Comparison of ENCODE assay signal across 2 cellular contexts in the genomic region with DNA sequence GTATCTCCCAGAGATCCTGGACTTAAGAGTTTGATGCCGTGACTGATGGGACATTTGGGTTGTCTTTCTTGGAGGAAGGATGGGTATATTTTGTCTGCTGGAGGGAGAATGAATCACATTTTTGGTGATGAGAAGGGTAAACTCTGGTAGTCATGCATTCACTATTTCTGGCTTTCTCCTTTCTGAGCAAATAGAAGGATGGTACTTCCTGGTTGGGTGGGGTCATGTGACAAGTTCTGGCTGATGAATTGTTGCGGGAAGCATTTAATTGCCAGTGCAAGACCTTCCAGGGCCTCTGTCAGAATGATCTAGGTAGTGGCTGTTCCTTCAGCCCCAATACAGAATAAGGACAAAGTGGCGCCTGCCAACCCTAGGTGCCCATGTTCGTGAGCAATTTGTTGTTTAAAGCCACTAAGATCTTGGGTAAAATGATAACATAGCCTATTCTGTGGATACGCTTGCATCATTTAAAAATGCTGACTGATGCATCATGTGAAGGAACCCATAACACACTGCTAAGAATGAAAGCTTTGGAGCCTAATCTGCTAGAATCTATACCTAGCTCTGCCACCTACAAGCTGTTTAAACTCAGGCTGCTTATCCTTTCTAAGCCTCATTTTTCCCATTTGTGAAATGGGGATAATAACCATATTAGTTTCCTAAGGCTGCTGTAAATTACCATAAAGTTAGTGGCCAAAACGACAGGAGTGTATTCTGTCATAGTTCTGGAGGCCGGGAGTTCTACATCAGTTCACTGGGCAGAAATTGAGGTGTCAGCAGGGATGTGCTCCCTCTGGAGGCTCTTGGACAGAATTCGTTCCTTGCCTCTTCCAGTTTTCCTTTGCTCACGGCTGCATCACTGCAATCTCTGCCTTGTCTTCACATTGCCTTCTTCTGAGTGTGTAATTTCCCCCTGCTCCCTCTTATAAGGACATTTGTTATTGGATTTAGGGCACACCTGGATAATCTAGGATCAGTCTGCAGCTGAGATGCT.
TF ChIP-seq lines count a peak whose summit lies in the region.

No MANE protein-coding gene starts in this region.

TF ChIP-seq in WTC11, 78 proteins besides CTCF, POLR2A, EP300 and RAD21 (continued from another document):
- TF ChIP-seq, protein P1, sequence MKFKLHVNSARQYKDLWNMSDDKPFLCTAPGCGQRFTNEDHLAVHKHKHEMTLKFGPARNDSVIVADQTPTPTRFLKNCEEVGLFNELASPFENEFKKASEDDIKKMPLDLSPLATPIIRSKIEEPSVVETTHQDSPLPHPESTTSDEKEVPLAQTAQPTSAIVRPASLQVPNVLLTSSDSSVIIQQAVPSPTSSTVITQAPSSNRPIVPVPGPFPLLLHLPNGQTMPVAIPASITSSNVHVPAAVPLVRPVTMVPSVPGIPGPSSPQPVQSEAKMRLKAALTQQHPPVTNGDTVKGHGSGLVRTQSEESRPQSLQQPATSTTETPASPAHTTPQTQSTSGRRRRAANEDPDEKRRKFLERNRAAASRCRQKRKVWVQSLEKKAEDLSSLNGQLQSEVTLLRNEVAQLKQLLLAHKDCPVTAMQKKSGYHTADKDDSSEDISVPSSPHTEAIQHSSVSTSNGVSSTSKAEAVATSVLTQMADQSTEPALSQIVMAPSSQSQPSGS (CRISPR knock-in tag; IDR thresholded peaks at IDR 0.05; ENCODE audit: borderline replicate concordance, low read depth): no peak
- no peak for TF ChIP-seq HMGA2 (CRISPR knock-in tag; IDR thresholded peaks at IDR 0.05)
- TF ChIP-seq OVOL2 (CRISPR knock-in tag; IDR thresholded peaks at IDR 0.05; ENCODE audit: borderline replicate concordance): no peak
- TF ChIP-seq ZBTB21 (CRISPR knock-in tag; IDR thresholded peaks at IDR 0.05; ENCODE audit: borderline replicate concordance): no peak
- TF ChIP-seq IRF2 (CRISPR knock-in tag; IDR thresholded peaks at IDR 0.05; ENCODE audit: borderline replicate concordance, low read depth): no peak
- TF ChIP-seq, protein P2, sequence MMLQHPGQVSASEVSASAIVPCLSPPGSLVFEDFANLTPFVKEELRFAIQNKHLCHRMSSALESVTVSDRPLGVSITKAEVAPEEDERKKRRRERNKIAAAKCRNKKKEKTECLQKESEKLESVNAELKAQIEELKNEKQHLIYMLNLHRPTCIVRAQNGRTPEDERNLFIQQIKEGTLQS (CRISPR knock-in tag; conservative IDR thresholded peaks at IDR 0.05): no peak
- TF ChIP-seq PRRX2 (CRISPR knock-in tag; IDR thresholded peaks at IDR 0.05): no peak
- no peak for TF ChIP-seq ZMAT4 (CRISPR knock-in tag; IDR thresholded peaks at IDR 0.05)
- TF ChIP-seq RORB (CRISPR knock-in tag; IDR thresholded peaks at IDR 0.05): no peak
- no peak for TF ChIP-seq ZNF281 (CRISPR knock-in tag; IDR thresholded peaks at IDR 0.05)
- TF ChIP-seq CREM (CRISPR knock-in tag; IDR thresholded peaks at IDR 0.05): no peak
- TF ChIP-seq CBFB (CRISPR knock-in tag; IDR thresholded peaks at IDR 0.05; ENCODE audit: low read depth): no peak
- no peak for TF ChIP-seq GRHL2 (CRISPR knock-in tag; IDR thresholded peaks at IDR 0.05; ENCODE audit: insufficient replicate concordance, severe bottlenecking)

TF ChIP-seq in HepG2, 621 proteins besides CTCF, POLR2A, EP300 and RAD21 (continued from another document):
- TF ChIP-seq TIGD3 (CRISPR knock-in tag; IDR thresholded peaks at IDR 0.05; ENCODE audit: borderline replicate concordance): no peak
- TF ChIP-seq ZNF558 (CRISPR knock-in tag; IDR thresholded peaks at IDR 0.05; ENCODE audit: borderline replicate concordance): no peak
- peak; percentile 49 for TF ChIP-seq STAG1 (CRISPR knock-in tag; IDR thresholded peaks at IDR 0.05)
